26 cellular contexts compared by ENCODE assay signal in genomic region chr20:7868108-7868507, GRCh38.
"Had no signal": no experiment of that assay in that cellular context is flagged by ENCODE, and none has a peak within 500 bp of the region (broad histone marks: within the 10 kb centered on the region; RNA-seq: fewer than 3 reads in every experiment).

No MANE protein-coding gene starts in this region.

- H3K36me3 ChIP-seq: stomach, suprapubic skin, thoracic aorta, thyroid gland, tibial artery, tibial nerve, transverse colon, upper lobe of left lung, upper lobe of right lung, uterus, vagina had no signal

- H3K27ac ChIP-seq: stomach, suprapubic skin, testis, thoracic aorta, thyroid gland, tibial artery, tibial nerve, transverse colon, upper lobe of left lung, upper lobe of right lung, uterus, vagina had no signal

- ATAC-seq: stimulated activated effector memory CD8-positive, alpha-beta T cell treated with anti-CD3 and anti-CD28 coated beads, Interleukin-12 subunit alpha, Interleukin-12 subunit beta, amount 100 ng/mL, for 72 hours; stimulated activated memory B cell treated with anti-CD40 and anti-IgM and Interleukin-4, amounts not matched to agents 10 μg/mL and 1 μg/mL and 100 μg/mL, for 72 hours; stimulated activated naive B cell treated with anti-CD40 and anti-IgM and Interleukin-4, amounts not matched to agents 10 μg/mL and 1 μg/mL and 100 μg/mL, for 72 hours; stimulated activated naive CD8-positive, alpha-beta T cell treated with anti-CD3 and anti-CD28 coated beads, Interleukin-15, amount 100 ng/mL, for 72 hours; stimulated activated naive CD8-positive, alpha-beta T cell treated with anti-CD3 and anti-CD28 coated beads, Interleukin-15, Interleukin-2, amounts not matched to agents 100 U/mL and 50 U/mL, for 24 hours; upper lobe of right lung had no signal

- H3K9me3 ChIP-seq: stomach, suprapubic skin, testis, thoracic aorta, thyroid gland, tibial artery, tibial nerve, transverse colon, upper lobe of left lung, upper lobe of right lung, uterus, vagina had no signal

- H3K4me1 ChIP-seq: stomach, suprapubic skin, testis, thyroid gland, transverse colon, upper lobe of left lung, upper lobe of right lung, uterus, vagina had no signal

- H3K4me3 ChIP-seq: stomach, suprapubic skin, testis, thoracic aorta, thyroid gland, tibial artery, tibial nerve, transverse colon, upper lobe of left lung, upper lobe of right lung, uterus, vagina had no signal

- DNase-seq: stimulated activated CD4-positive, alpha-beta T cell treated with anti-CD3 and anti-CD28 coated beads, Interleukin-2, amount 100 ng/mL, for 48 hours; stimulated activated CD4-positive, alpha-beta T cell treated with anti-CD3 and anti-CD28 coated beads, Interleukin-4, amount 100 ng/mL, for 1 hour; stimulated activated CD4-positive, alpha-beta T cell treated with anti-CD3 and anti-CD28 coated beads, Interleukin-4, amount 100 ng/mL, for 4 hours; stimulated activated CD8-positive, alpha-beta memory T cell treated with anti-CD3 and anti-CD28 coated beads, Interleukin-4, amount 100 ng/mL, for 48 hours; stimulated activated naive B cell treated with anti-CD40 and anti-IgM and Interleukin-4, amounts not matched to agents 10 μg/mL and 1 μg/mL and 100 μg/mL, for 72 hours; stimulated activated naive CD4-positive, alpha-beta T cell; stimulated activated naive CD4-positive, alpha-beta T cell treated with Interleukin-2 at 50 U/mL for 16 hours; stimulated activated naive CD8-positive, alpha-beta T cell treated with anti-CD3 and anti-CD28 coated beads, Interleukin-15, amount 100 ng/mL, for 72 hours; stimulated activated naive CD8-positive, alpha-beta T cell treated with anti-CD3 and anti-CD28 coated beads, Interleukin-15, Interleukin-2, amounts not matched to agents 100 U/mL and 50 U/mL, for 24 hours; stomach; substantia nigra; testis; thyroid gland; tibial artery; transverse colon; trophoblast cell; upper lobe of left lung; upper lobe of right lung; uterus had no signal

- FAIRE-seq: urothelium cell line had no signal

- H3K27me3 ChIP-seq: stomach, suprapubic skin, testis, thyroid gland, tibial artery, tibial nerve, transverse colon, upper lobe of left lung, upper lobe of right lung, uterus, vagina had no signal
